ENCODE assay signal across 19 cellular contexts in genomic region chr1:231869364-231869763, GRCh38.
A peak's percentile ranks its signal among the peaks of the same experiment; 100 is the strongest.
DNase-seq lines count a peak whose midpoint lies in the region; ATAC-seq, FAIRE-seq and TF ChIP-seq lines count a peak whose summit lies in the region.
"Had no signal": no experiment of that assay in that cellular context is flagged by ENCODE, and none has a peak within 500 bp of the region (broad histone marks: within the 10 kb centered on the region; RNA-seq: fewer than 3 reads in every experiment).

No MANE protein-coding gene starts in this region.

- in situ Hi-C loops in K562 (cut with MboI), result no loop called here

- no peak overlapping the region for H3K27ac ChIP-seq in right cardiac atrium (ENCODE audit: low read length)
- H3K27ac ChIP-seq in left ventricle myocardium inferior (replicated peaks), result no peak overlapping the region
- H3K27ac ChIP-seq in K562 (ENCODE audit: extremely low read depth, low read depth, low read length), result no peak overlapping the region
- H3K27ac ChIP-seq in upper lobe of right lung, result no peak overlapping the region
- H3K27ac ChIP-seq: A549, KMS-11, SJCRH30 had no signal

- TF ChIP-seq RAD21 in K562 (CRISPR knock-in tag; conservative IDR thresholded peaks at IDR 0.05 in 1 of 2, IDR thresholded peaks at IDR 0.05 in 1 of 2), result no peak

- peaks cover 7% of the 10 kb centered on the region for H3K4me1 ChIP-seq in right cardiac atrium (ENCODE audit: control insufficient read depth, insufficient read depth, low read length)
- peaks cover 35% of the 10 kb centered on the region for H3K4me1 ChIP-seq in left ventricle myocardium inferior
- H3K4me1 ChIP-seq in K562 (replicated peaks in 1 of 2; ENCODE audit: control insufficient read depth in 2 of 2, insufficient read depth in 2 of 2, low read length in 2 of 2), result no peaks in the 10 kb centered on the region
- peaks cover 11% of the 10 kb centered on the region for H3K4me1 ChIP-seq in upper lobe of right lung

- H3K36me3 ChIP-seq in left ventricle myocardium inferior (no peaks in the 10 kb centered on the region), K562 (ENCODE audit: control insufficient read depth, insufficient read depth, low read length) (no peaks in the 10 kb centered on the region), upper lobe of right lung (no peaks in the 10 kb centered on the region)
- H3K36me3 ChIP-seq: SJCRH30 had no signal

- no peak for TF ChIP-seq EP300 in K562 (IDR thresholded peaks at IDR 0.05; ENCODE audit: low read length)

- ATAC-seq in right cardiac atrium (peak; percentile 39 to 48), K562 (no peak), upper lobe of right lung (peak; percentile 86), GM19463 (IDR thresholded peaks at IDR 0.05; ENCODE audit: unreplicated experiment) (no peak), HG02759 (IDR thresholded peaks at IDR 0.05; ENCODE audit: unreplicated experiment) (no peak)
- ATAC-seq: A549, WTC11 had no signal

- H3K4me2 ChIP-seq in K562 (ENCODE audit: insufficient read depth, low read length), result no peak overlapping the region
- H3K4me2 ChIP-seq: A549, KMS-11 had no signal

- CTCF ChIA-PET in K562 (lab: Yijun Ruan, JAX; ENCODE audit: low intra/inter-chr PET ratio), result no interaction called here

- DNase-seq in right cardiac atrium, result no peak
- DNase-seq in left ventricle myocardium inferior, result no peak
- DNase-seq in NOMO-1 treated with dmso at 0.1 percent for 144 hours (lab: John Stamatoyannopoulos, UW; ENCODE audit: unreplicated experiment), result peak; percentile 47
- DNase-seq in K562 (ENCODE audit: extremely low read depth in 1 of 4, low spot score in 3 of 4), result no peak
- DNase-seq in upper lobe of right lung, result no peak
- DNase-seq in NCI-H2081 treated with DMSO at 0.1 percent for 48 hours (lab: John Stamatoyannopoulos, UW), result no peak
- DNase-seq: activated CD8-positive, alpha-beta memory T cell treated with anti-CD3 and anti-CD28 coated beads, Interleukin-2, amount 50 U/mL, for 48 hours; effector CD8-positive, alpha-beta T cell; NCI-H2029 treated with DMSO at 0.1 percent for 48 hours; NCI-H69; SJCRH30; stimulated activated naive CD4-positive, alpha-beta T cell treated with Interleukin-2 at 50 U/mL for 16 hours had no signal

- intact Hi-C loops in right cardiac atrium (cut with DNase I), result loop anchor here (10.0 kb wide), 7 partner anchors 55 to 755 kb away; no protein-coding TSS in a partner anchor
- intact Hi-C loops in left ventricle myocardium inferior (cut with micrococcal nuclease), result loop anchor here (10.0 kb wide), 1 partner anchor 435 kb away; no protein-coding TSS in a partner anchor
- intact Hi-C loops in K562 (cut with micrococcal nuclease), result no loop called here
- intact Hi-C loops in upper lobe of right lung (cut with DNase I), result loop anchor here (10.0 kb wide), 1 partner anchor 755 kb away; no protein-coding TSS in a partner anchor

- POLR2A ChIA-PET in K562 (lab: Yijun Ruan, JAX), result no interaction called here

- no peak overlapping the region for H3K9ac ChIP-seq in K562 (ENCODE audit: insufficient read depth in 1 of 2, low read depth in 2 of 2, low read length in 2 of 2)
- H3K9ac ChIP-seq: KMS-11 had no signal

- no TSS peak for BruUV-seq in K562 (replicated peaks; lab: Mats Ljungman, UMichigan)

- WGBS in right cardiac atrium, result 78% methylated on average over 2 of the region's 2 CpGs
- WGBS in K562 (ENCODE audit: insufficient coverage, low coverage, missing lambda C conversion rate), result 0% methylated on average over 2 of the region's 2 CpGs

- H3K4me3 ChIP-seq in right cardiac atrium (ENCODE audit: low read length), result no peak overlapping the region
- H3K4me3 ChIP-seq in left ventricle myocardium inferior, result no peak overlapping the region
- no peak overlapping the region for H3K4me3 ChIP-seq in K562
- H3K4me3 ChIP-seq in upper lobe of right lung, result no peak overlapping the region
- H3K4me3 ChIP-seq: A549, SJCRH30 had no signal

- no peak overlapping the region for H2AFZ ChIP-seq in K562 (ENCODE audit: low read depth, low read length)

- H3K79me2 ChIP-seq in K562 (ENCODE audit: control insufficient read depth, insufficient read depth, low read length), result no peaks in the 10 kb centered on the region

- H3K27me3 ChIP-seq in right cardiac atrium (ENCODE audit: control insufficient read depth, insufficient read depth), result no peaks in the 10 kb centered on the region
- H3K27me3 ChIP-seq in left ventricle myocardium inferior (ENCODE audit: low read depth), result no peaks in the 10 kb centered on the region
- H3K27me3 ChIP-seq in K562 (ENCODE audit: control insufficient read depth in 2 of 2, insufficient read depth in 2 of 2, low read length in 2 of 2), result peaks cover 3 to 4% of the 10 kb centered on the region in 2 experiments; a peak in 1 of 5 replicates
- no peaks in the 10 kb centered on the region for H3K27me3 ChIP-seq in upper lobe of right lung
- H3K27me3 ChIP-seq: SJCRH30 had no signal

- TF ChIP-seq CTCF in left ventricle myocardium inferior (IDR thresholded peaks at IDR 0.05; ENCODE audit: borderline replicate concordance) (no peak), K562 (IDR thresholded peaks at IDR 0.05 in 2 of 3, conservative IDR thresholded peaks at IDR 0.05 in 1 of 3; ENCODE audit: insufficient read depth in 2 of 3, low read depth in 1 of 3, low read length in 3 of 3) (no peak), upper lobe of right lung (IDR thresholded peaks at IDR 0.05) (no peak)

- no peak for TF ChIP-seq POLR2A in K562 (conservative IDR thresholded peaks at IDR 0.05)

- FAIRE-seq in K562 (lab: Jason Lieb, UNC), result no peak
- FAIRE-seq: A549, bronchial epithelial cell, urothelium cell line had no signal

- H3K9me1 ChIP-seq in K562 (ENCODE audit: control insufficient read depth, insufficient read depth, low read length), result no peaks in the 10 kb centered on the region

- no peaks in the 10 kb centered on the region for H3K9me3 ChIP-seq in right cardiac atrium (ENCODE audit: control insufficient read depth, low read length)
- H3K9me3 ChIP-seq in left ventricle myocardium inferior (replicated peaks), result no peaks in the 10 kb centered on the region
- H3K9me3 ChIP-seq in K562 (replicated peaks; ENCODE audit: control insufficient read depth, insufficient read depth, low read depth, low read length), result no peaks in the 10 kb centered on the region
- no peaks in the 10 kb centered on the region for H3K9me3 ChIP-seq in upper lobe of right lung
- H3K9me3 ChIP-seq: A549, SJCRH30 had no signal

- H4K20me1 ChIP-seq in K562 (replicated peaks; ENCODE audit: control insufficient read depth, insufficient read depth, low read length), result no peaks in the 10 kb centered on the region

TF ChIP-seq in K562, 482 proteins besides CTCF, POLR2A, EP300 and RAD21:
- TF ChIP-seq PURB (CRISPR knock-in tag; IDR thresholded peaks at IDR 0.05; ENCODE audit: low read depth), result no peak
- no peak for TF ChIP-seq XRCC5 (IDR thresholded peaks at IDR 0.05; ENCODE audit: low read depth, low read length)
- TF ChIP-seq NCOA2 (IDR thresholded peaks at IDR 0.05; ENCODE audit: partially characterized antibody in 2 of 2), result no peak
- TF ChIP-seq MEF2A (IDR thresholded peaks at IDR 0.05; ENCODE audit: control insufficient read depth, low read depth, low read length), result no peak
- no peak for TF ChIP-seq ZNF75A (CRISPR knock-in tag; IDR thresholded peaks at IDR 0.05)
- TF ChIP-seq POLR2H (tag; IDR thresholded peaks at IDR 0.05; ENCODE audit: low read depth), result no peak
- TF ChIP-seq ZBTB17 (CRISPR knock-in tag; IDR thresholded peaks at IDR 0.05), result 0 out of 2 replicates have a peak, but pooled peaks have one; percentile 66
TF ChIP-seq in K562: peak in this region for 1.

Comparison
In these comparisons a context has a peak if more than half of its experiments do, and no peak if none do; other contexts are left out.
1. ATAC-seq: peak in right cardiac atrium (2 of 2) and upper lobe of right lung (single experiment); none in K562 (single experiment), GM19463 (single experiment) and HG02759 (single experiment).